ENCODE assay signal across 8 cellular contexts in genomic region chr2:94986392-94986963, GRCh38. TPM values are rescaled to one million over a fixed set of nuclear protein-coding genes. Genes with fewer than 3 reads are reported as not detected.
DNase-seq lines count a peak whose midpoint lies in the region; ATAC-seq, FAIRE-seq and TF ChIP-seq lines count a peak whose summit lies in the region.

No MANE protein-coding gene starts in this region.

- no peaks in the 10 kb centered on the region for H3K9me2 ChIP-seq in SK-N-SH

- intact Hi-C loops in left colon (cut with DNase I, micrococcal nuclease), result no loop called here

- H3K27ac ChIP-seq in SK-N-SH (ENCODE audit: low read depth in 2 of 2, low read length in 1 of 2), result no peak overlapping the region

- FAIRE-seq in G401.6 (lab: Jason Lieb, UNC), result peak; percentile 84

- H2AFZ ChIP-seq in SK-N-SH (ENCODE audit: low read depth), result no peak overlapping the region

- POLR2A ChIA-PET in SK-N-SH (lab: Yijun Ruan, JAX), result no interaction called here

- H3K9ac ChIP-seq in SK-N-SH, result no peak overlapping the region

- WGBS in SK-N-SH (ENCODE audit: low lambda C conversion rate), result 8% methylated on average over 3 of the region's 3 CpGs

- TF ChIP-seq CTCF in SK-N-SH (IDR thresholded peaks at IDR 0.05), result peak; percentile 77

- peak; percentile 53 for TF ChIP-seq RAD21 in SK-N-SH (IDR thresholded peaks at IDR 0.05; ENCODE audit: low read length)

- peak; percentile 40 for DNase-seq in KBM-7
- peak; percentile 63 for DNase-seq in SK-N-SH
- peak; percentile 48 for DNase-seq in cerebellar cortex (ENCODE audit: low spot score)
- peak in 1 of 2 donors; percentile 65 for DNase-seq in left colon
- DNase-seq in stimulated activated naive CD8-positive, alpha-beta T cell treated with anti-CD3 and anti-CD28 coated beads, Interleukin-15, Interleukin-2, amounts not matched to agents 100 U/mL and 50 U/mL, for 24 hours, result peak; percentile 46
- no peak for DNase-seq in effector CD8-positive, alpha-beta T cell (lab: John Stamatoyannopoulos, UW)

- ATAC-seq in GM21515 (IDR thresholded peaks at IDR 0.05; ENCODE audit: unreplicated experiment), result peak; percentile 81
- ATAC-seq in left colon, result peak; percentile 69
- ATAC-seq in stimulated activated naive CD8-positive, alpha-beta T cell treated with anti-CD3 and anti-CD28 coated beads, Interleukin-15, Interleukin-2, amounts not matched to agents 100 U/mL and 50 U/mL, for 24 hours, result no peak

- no peak overlapping the region for H3K4me2 ChIP-seq in SK-N-SH

- H3K9me3 ChIP-seq in SK-N-SH, result no peaks in the 10 kb centered on the region

- H3K4me3 ChIP-seq in SK-N-SH (ENCODE audit: low read depth in 2 of 2, low read length in 1 of 2), result no peak overlapping the region

- H3F3A ChIP-seq in SK-N-SH (replicated peaks; ENCODE audit: insufficient read depth), result no peaks in the 10 kb centered on the region

- peaks cover 53% of the 10 kb centered on the region for H3K27me3 ChIP-seq in SK-N-SH (ENCODE audit: insufficient read depth)

- CTCF ChIA-PET in SK-N-SH (lab: Yijun Ruan, JAX), result interaction anchor here (0.5 to 2.7 kb wide), 19 partner anchors 9 to 130 kb away, joined by 3 to 25 read pairs (median 4); partner anchors contain the start of genes MAL and TEKT4

- H4K20me1 ChIP-seq in SK-N-SH (ENCODE audit: insufficient read depth), result no peaks in the 10 kb centered on the region

- in situ Hi-C loops in KBM-7 (cut with MboI; ENCODE audit: low pct_unique_long_range_greater_than_20kb, low sequenced_read_pairs), result no loop called here

- H3K36me3 ChIP-seq in SK-N-SH (replicated peaks in 1 of 2; ENCODE audit: control insufficient read depth in 1 of 2, insufficient read depth in 2 of 2, low read length in 1 of 2), result no peaks in the 10 kb centered on the region

- no peaks in the 10 kb centered on the region for H3K79me2 ChIP-seq in SK-N-SH (ENCODE audit: insufficient read depth)

- TF ChIP-seq EP300 in SK-N-SH (IDR thresholded peaks at IDR 0.05; ENCODE audit: borderline replicate concordance in 1 of 2, low read depth in 1 of 2, low read length in 1 of 2), result no peak

- no peaks in the 10 kb centered on the region for H3K4me1 ChIP-seq in SK-N-SH (ENCODE audit: control insufficient read depth in 1 of 2, insufficient read depth in 2 of 2, low read depth in 1 of 2, low read length in 1 of 2)

TF ChIP-seq in SK-N-SH, 30 proteins besides CTCF, POLR2A, EP300 and RAD21:
- no peak for TF ChIP-seq IRF3 (IDR thresholded peaks at IDR 0.05; ENCODE audit: low read depth, low read length)
- TF ChIP-seq TAF1 (IDR thresholded peaks at IDR 0.05; ENCODE audit: borderline replicate concordance, low read depth, low read length), result no peak
- peak; percentile 27 for TF ChIP-seq SMC3 (IDR thresholded peaks at IDR 0.05; ENCODE audit: low read depth, low read length)
- no peak for TF ChIP-seq FOXM1 (IDR thresholded peaks at IDR 0.05; ENCODE audit: low read depth)
- TF ChIP-seq YY1 (IDR thresholded peaks at IDR 0.05; ENCODE audit: low read depth), result no peak
- no peak for TF ChIP-seq FOSL2 (IDR thresholded peaks at IDR 0.05; ENCODE audit: borderline replicate concordance, low read depth)
TF ChIP-seq in SK-N-SH: peak in this region for 1.

RNA-seq across cellular contexts. Expression of gene MAL, which starts 39.0 kb away (rescaled TPM):
- polyA plus RNA-seq in SK-N-SH (2012; rRNA removed), result not detected in 2 replicates
- not detected in 2 replicates for polyA plus RNA-seq in SK-N-SH (2012; cell fraction: cytosol; rRNA removed)
- not detected in 2 replicates for polyA plus RNA-seq in SK-N-SH (2012; cell fraction: nucleus; rRNA removed)
- 1 to 10 TPM; 1.6 to 4.2 TPM for total RNA-seq in left colon
